Comparison of ENCODE assay signal across 23 cellular contexts in genomic region chrX:38138157-38138556, GRCh38.
"Had no signal": no experiment of that assay in that cellular context is flagged by ENCODE, and none has a peak within 500 bp of the region (broad histone marks: within the 10 kb centered on the region; RNA-seq: fewer than 3 reads in every experiment).

No MANE protein-coding gene starts in this region.

- H3K27ac Mint-ChIP-seq: dendritic cell treated with granulocyte-macrophage colony-stimulating factor and Interleukin-4, amounts not matched to agents 40 ng/mL and 50 ng/mL, for 4 days; naive thymus-derived CD4-positive, alpha-beta T cell; nephron; neural progenitor cell; stimulated activated memory B cell treated with anti-CD40 and anti-IgM and Interleukin-4, amounts not matched to agents 10 μg/mL and 1 μg/mL and 100 μg/mL, for 72 hours; type B pancreatic cell had no signal

- H3K9me3 Mint-ChIP-seq: dendritic cell treated with granulocyte-macrophage colony-stimulating factor and Interleukin-4, amounts not matched to agents 40 ng/mL and 50 ng/mL, for 4 days; nephron; neural progenitor cell; stimulated activated memory B cell treated with anti-CD40 and anti-IgM and Interleukin-4, amounts not matched to agents 10 μg/mL and 1 μg/mL and 100 μg/mL, for 72 hours; type B pancreatic cell had no signal

- H3K36me3 ChIP-seq: left lung, neural progenitor cell, prostate gland, sigmoid colon, tibial artery had no signal

- H3K9me3 ChIP-seq: left lung, prostate gland, sigmoid colon, testis, tibial artery had no signal

- H3K4me2 ChIP-seq: neural progenitor cell had no signal

- H3K36me3 Mint-ChIP-seq: naive thymus-derived CD4-positive, alpha-beta T cell; neural progenitor cell; stimulated activated memory B cell treated with anti-CD40 and anti-IgM and Interleukin-4, amounts not matched to agents 10 μg/mL and 1 μg/mL and 100 μg/mL, for 72 hours; type B pancreatic cell had no signal

- H3K27ac ChIP-seq: left lung, neural progenitor cell, prostate gland, sigmoid colon, testis, tibial artery had no signal

- H3K9ac ChIP-seq: neural progenitor cell had no signal

- H3K4me1 ChIP-seq: left lung, neural progenitor cell, prostate gland, testis had no signal

- H3K27me3 Mint-ChIP-seq: dendritic cell treated with granulocyte-macrophage colony-stimulating factor and Interleukin-4, amounts not matched to agents 40 ng/mL and 50 ng/mL, for 4 days; stimulated activated memory B cell treated with anti-CD40 and anti-IgM and Interleukin-4, amounts not matched to agents 10 μg/mL and 1 μg/mL and 100 μg/mL, for 72 hours; type B pancreatic cell had no signal

- ATAC-seq: left cardiac atrium; left lung; naive thymus-derived CD4-positive, alpha-beta T cell; stimulated activated memory B cell treated with anti-CD40 and anti-IgM and Interleukin-4, amounts not matched to agents 10 μg/mL and 1 μg/mL and 100 μg/mL, for 72 hours; stimulated activated naive CD8-positive, alpha-beta T cell treated with anti-CD3 and anti-CD28 coated beads, Interleukin-15, Interleukin-2, amounts not matched to agents 100 U/mL and 50 U/mL, for 24 hours had no signal

- FAIRE-seq: colon, frontal cortex, islet of Langerhans had no signal

- H3K4me3 ChIP-seq: left lung, neural progenitor cell, prostate gland, sigmoid colon, testis, tibial artery had no signal

- DNase-seq: effector CD8-positive, alpha-beta T cell; head of caudate nucleus; left cardiac atrium; left lung; mesenchymal stem cell; midbrain; naive thymus-derived CD4-positive, alpha-beta T cell; right cardiac atrium; sigmoid colon; stimulated activated CD4-positive, alpha-beta T cell treated with anti-CD3 and anti-CD28 coated beads, Interleukin-4, amount 100 ng/mL, for 4 hours; stimulated activated naive CD8-positive, alpha-beta T cell treated with anti-CD3 and anti-CD28 coated beads, Interleukin-15, Interleukin-2, amounts not matched to agents 100 U/mL and 50 U/mL, for 24 hours; substantia nigra; testis; tibial artery had no signal

- H3K4me1 Mint-ChIP-seq: naive thymus-derived CD4-positive, alpha-beta T cell; neural progenitor cell; stimulated activated memory B cell treated with anti-CD40 and anti-IgM and Interleukin-4, amounts not matched to agents 10 μg/mL and 1 μg/mL and 100 μg/mL, for 72 hours had no signal

- H2AFZ ChIP-seq: neural progenitor cell had no signal

- H3K4me3 Mint-ChIP-seq: dendritic cell treated with granulocyte-macrophage colony-stimulating factor and Interleukin-4, amounts not matched to agents 40 ng/mL and 50 ng/mL, for 4 days; naive thymus-derived CD4-positive, alpha-beta T cell; nephron; neural progenitor cell; stimulated activated memory B cell treated with anti-CD40 and anti-IgM and Interleukin-4, amounts not matched to agents 10 μg/mL and 1 μg/mL and 100 μg/mL, for 72 hours; type B pancreatic cell had no signal

- H3K27me3 ChIP-seq: neural progenitor cell, sigmoid colon, testis, tibial artery had no signal
